ENCODE assay signal across 17 cellular contexts in genomic region chr16:63943568-63943967, GRCh38.
A peak's percentile ranks its signal among the peaks of the same experiment; 100 is the strongest.
DNase-seq lines count a peak whose midpoint lies in the region; ATAC-seq and TF ChIP-seq lines count a peak whose summit lies in the region.
"Had no signal": no experiment of that assay in that cellular context is flagged by ENCODE, and none has a peak within 500 bp of the region (broad histone marks: within the 10 kb centered on the region; RNA-seq: fewer than 3 reads in every experiment).

No MANE protein-coding gene starts in this region.

- no peaks in the 10 kb centered on the region for H4K20me1 ChIP-seq in neural progenitor cell (ENCODE audit: low read depth)
- H4K20me1 ChIP-seq: BLaER1 had no signal

- H3K4me1 Mint-ChIP-seq in neural progenitor cell, result peaks cover 2% of the 10 kb centered on the region

- DNase-seq in astrocyte of the hippocampus (ENCODE audit: low read depth, low spot score) (peak; percentile 1), mesenchymal stem cell (no peak), neural progenitor cell (ENCODE audit: low spot score) (no peak), Right ventricle myocardium inferior (ENCODE audit: missing footprints) (no peak)
- DNase-seq: 8988T; ACHN; BE2C; C1 segment of cervical spinal cord; Caco-2; Calu3; CD4-positive, alpha-beta T cell; CD8-positive, alpha-beta T cell; DMS79 treated with DMSO at 0.1 percent for 48 hours; GF-D8 had no signal

- no peak overlapping the region for H3K4ac ChIP-seq in mesenchymal stem cell (ENCODE audit: low read depth in 1 of 2, low read length in 2 of 2)

- no peak overlapping the region for H4K91ac ChIP-seq in mesenchymal stem cell (ENCODE audit: low read length)

- H2BK15ac ChIP-seq in mesenchymal stem cell (ENCODE audit: low read depth, poor library complexity, severe bottlenecking), result no peak overlapping the region

- no peaks in the 10 kb centered on the region for H3K36me3 ChIP-seq in mesenchymal stem cell (ENCODE audit: control insufficient read depth in 1 of 2, insufficient read depth in 2 of 2, low read depth in 1 of 2, low read length in 2 of 2)
- no peaks in the 10 kb centered on the region for H3K36me3 ChIP-seq in neural progenitor cell
- H3K36me3 ChIP-seq: BE2C, BLaER1 had no signal

- H3K79me2 ChIP-seq in neural progenitor cell (ENCODE audit: low read depth), result no peaks in the 10 kb centered on the region

- no peak overlapping the region for H3K14ac ChIP-seq in mesenchymal stem cell (ENCODE audit: low read length in 2 of 2)

- no peaks in the 10 kb centered on the region for H3K27me3 ChIP-seq in mesenchymal stem cell (ENCODE audit: control insufficient read depth in 1 of 2, insufficient read depth in 1 of 2, low read length in 2 of 2)
- no peaks in the 10 kb centered on the region for H3K27me3 ChIP-seq in neural progenitor cell
- H3K27me3 ChIP-seq: BE2C, BLaER1 had no signal

- H3K9ac ChIP-seq in mesenchymal stem cell (ENCODE audit: low read length), result no peak overlapping the region
- no peak overlapping the region for H3K9ac ChIP-seq in neural progenitor cell
- H3K9ac ChIP-seq: BLaER1 had no signal

- no peaks in the 10 kb centered on the region for H3K79me1 ChIP-seq in mesenchymal stem cell (replicated peaks; ENCODE audit: low read length, poor library complexity, severe bottlenecking)

- H2BK12ac ChIP-seq in mesenchymal stem cell (ENCODE audit: low read length in 2 of 2), result no peak overlapping the region

- H3K4me3 ChIP-seq in mesenchymal stem cell (ENCODE audit: insufficient read depth in 1 of 2, low read depth in 1 of 2, low read length in 2 of 2) (no peak overlapping the region), neural progenitor cell (no peak overlapping the region)
- H3K4me3 ChIP-seq: BLaER1 had no signal

- ATAC-seq in Right ventricle myocardium inferior (no peak), GM21723 (IDR thresholded peaks at IDR 0.05; ENCODE audit: unreplicated experiment) (no peak), HG02885 (IDR thresholded peaks at IDR 0.05; ENCODE audit: poor library complexity, unreplicated experiment) (no peak)
- ATAC-seq: CD8-positive, alpha-beta T cell had no signal

- H2AK5ac ChIP-seq in mesenchymal stem cell (ENCODE audit: low read length, severe bottlenecking), result no peak overlapping the region

- H3K27ac Mint-ChIP-seq in neural progenitor cell, result no peak overlapping the region
- H3K27ac Mint-ChIP-seq: CD4-positive, alpha-beta T cell; CD8-positive, alpha-beta T cell had no signal

- H3K9me3 ChIP-seq in mesenchymal stem cell (ENCODE audit: control insufficient read depth, low read length), result no peaks in the 10 kb centered on the region
- no peaks in the 10 kb centered on the region for H3K9me3 ChIP-seq in neural progenitor cell (ENCODE audit: low read depth)
- H3K9me3 ChIP-seq: BE2C, BLaER1, Caco-2 had no signal

- H4K8ac ChIP-seq in mesenchymal stem cell (ENCODE audit: low read length), result no peak overlapping the region

- 92% methylated on average over 6 of the region's 6 CpGs for WGBS in mesenchymal stem cell

- TF ChIP-seq CTCF in neural progenitor cell (IDR thresholded peaks at IDR 0.05), result no peak

- no peaks in the 10 kb centered on the region for H3K27me3 Mint-ChIP-seq in neural progenitor cell (ENCODE audit: insufficient read depth, low read depth)
- H3K27me3 Mint-ChIP-seq: CD4-positive, alpha-beta T cell had no signal

- H3K4me3 Mint-ChIP-seq in neural progenitor cell, result no peak overlapping the region
- H3K4me3 Mint-ChIP-seq: CD4-positive, alpha-beta T cell; CD8-positive, alpha-beta T cell had no signal

- H3K27ac ChIP-seq in mesenchymal stem cell (ENCODE audit: low read length, poor library complexity, severe bottlenecking) (no peak overlapping the region), neural progenitor cell (no peak overlapping the region)
- H3K27ac ChIP-seq: BLaER1 had no signal

- H3K36me3 Mint-ChIP-seq in neural progenitor cell, result no peaks in the 10 kb centered on the region
- H3K36me3 Mint-ChIP-seq: CD8-positive, alpha-beta T cell had no signal

- H3K9me3 Mint-ChIP-seq in neural progenitor cell, result no peaks in the 10 kb centered on the region

- no peak overlapping the region for H2AFZ ChIP-seq in mesenchymal stem cell (ENCODE audit: low read depth, low read length)
- H2AFZ ChIP-seq in neural progenitor cell (replicated peaks), result peak overlapping the region; percentile 12

- no peak overlapping the region for H2BK5ac ChIP-seq in mesenchymal stem cell (ENCODE audit: low read depth, low read length, poor library complexity, severe bottlenecking)

- H3K23ac ChIP-seq in mesenchymal stem cell (ENCODE audit: low read length in 2 of 2), result peak overlapping the region in 1 of 2 experiments; percentile 35

- H3F3A ChIP-seq in neural progenitor cell (ENCODE audit: low read depth), result no peaks in the 10 kb centered on the region

- H2BK120ac ChIP-seq in mesenchymal stem cell (ENCODE audit: low read depth, low read length), result no peak overlapping the region

- H3K4me1 ChIP-seq in mesenchymal stem cell (ENCODE audit: control insufficient read depth, insufficient read depth, low read depth, low read length), result no peaks in the 10 kb centered on the region
- no peaks in the 10 kb centered on the region for H3K4me1 ChIP-seq in neural progenitor cell
- H3K4me1 ChIP-seq: BE2C, Caco-2 had no signal

- no peak overlapping the region for H3K18ac ChIP-seq in mesenchymal stem cell (ENCODE audit: low read depth in 1 of 2, low read length in 2 of 2)

- H3K4me2 ChIP-seq in mesenchymal stem cell (ENCODE audit: low read length, poor library complexity, severe bottlenecking), result peak overlapping the region; percentile 16
- no peak overlapping the region for H3K4me2 ChIP-seq in neural progenitor cell
- H3K4me2 ChIP-seq: BLaER1 had no signal

- intact Hi-C loops in Right ventricle myocardium inferior (cut with DNase I), result no loop called here
